In genomic region chr9:15584383-15584782, GRCh38 we compare ENCODE assay signal across 29 cellular contexts.
"Had no signal": no experiment of that assay in that cellular context is flagged by ENCODE, and none has a peak within 500 bp of the region (broad histone marks: within the 10 kb centered on the region; RNA-seq: fewer than 3 reads in every experiment).

No MANE protein-coding gene starts in this region.

- H3K36me3 Mint-ChIP-seq: activated naive CD4-positive, alpha-beta T cell treated with anti-CD3 and anti-CD28 coated beads, Interleukin-2, amount 10 ng/mL, durations not matched to agents 7 days and 5 days; activated naive CD4-positive, alpha-beta T cell treated with anti-CD3 and anti-CD28 coated beads, Interleukin-2, amount 50 U/mL, for 72 hours; T-cell had no signal

- H3K4me1 ChIP-seq: ascending aorta, breast epithelium, colonic mucosa had no signal

- DNase-seq: activated CD4-positive, alpha-beta memory T cell treated with anti-CD3 and anti-CD28 coated beads, Interleukin-2, amount 10 ng/mL, durations not matched to agents 7 days and 5 days; activated CD4-positive, alpha-beta T cell treated with anti-CD3 and anti-CD28 coated beads for 36 hours; activated CD4-positive, alpha-beta T cell treated with anti-CD3 and anti-CD28 coated beads, Interleukin-2, amount 10 ng/mL, durations not matched to agents 7 days and 5 days; activated CD4-positive, alpha-beta T cell treated with anti-CD3 and anti-CD28 coated beads, Interleukin-2, amount 50 U/mL, for 4 hours; activated CD4-positive, CD25-positive, alpha-beta regulatory T cell; activated CD4-positive, CD25-positive, alpha-beta regulatory T cell treated with anti-CD3 and anti-CD28 coated beads, Interleukin-2, amount 50 U/mL, for 72 hours; activated CD8-positive, alpha-beta memory T cell treated with anti-CD3 and anti-CD28 coated beads, Interleukin-2, amount 10 ng/mL, durations not matched to agents 7 days and 5 days; activated CD8-positive, alpha-beta memory T cell treated with anti-CD3 and anti-CD28 coated beads, Interleukin-2, amount 50 U/mL, for 4 hours; activated gamma-delta T cell; activated naive CD4-positive, alpha-beta T cell; activated naive CD4-positive, alpha-beta T cell treated with anti-CD3 and anti-CD28 coated beads, Interleukin-2, amount 10 ng/mL, durations not matched to agents 7 days and 5 days; activated naive CD8-positive, alpha-beta T cell treated with anti-CD3 and anti-CD28 coated beads, Interleukin-2, amount 10 ng/mL, durations not matched to agents 7 days and 5 days; activated T-cell treated with anti-CD3 and anti-CD28 coated beads, Interleukin-2, amount 50 U/mL, for 1 hour; activated T-cell treated with anti-CD3 and anti-CD28 coated beads, Interleukin-2, amount 50 U/mL, for 48 hours; central memory CD4-positive, alpha-beta T cell; cerebellar nuclear complex; colonic mucosa; effector CD8-positive, alpha-beta T cell; foreskin fibroblast; head of caudate nucleus; T-cell had no signal

- H3K4me3 Mint-ChIP-seq: activated CD4-positive, alpha-beta memory T cell treated with anti-CD3 and anti-CD28 coated beads, Interleukin-2, amount 10 ng/mL, durations not matched to agents 7 days and 5 days; activated CD4-positive, alpha-beta T cell treated with anti-CD3 and anti-CD28 coated beads for 36 hours; activated CD4-positive, alpha-beta T cell treated with anti-CD3 and anti-CD28 coated beads, Interleukin-2, amount 10 ng/mL, durations not matched to agents 7 days and 5 days; activated CD8-positive, alpha-beta memory T cell treated with anti-CD3 and anti-CD28 coated beads, Interleukin-2, amount 10 ng/mL, durations not matched to agents 7 days and 5 days; activated naive CD4-positive, alpha-beta T cell treated with anti-CD3 and anti-CD28 coated beads, Interleukin-2, amount 10 ng/mL, durations not matched to agents 7 days and 5 days; activated naive CD8-positive, alpha-beta T cell treated with anti-CD3 and anti-CD28 coated beads, Interleukin-2, amount 10 ng/mL, durations not matched to agents 7 days and 5 days; activated T-helper 1 cell treated with anti-CD3 and anti-CD28 coated beads, Interleukin-12 subunit alpha, Interleukin-12 subunit beta, Interleukin-2, Interleukin-4 antibody, amounts not matched to agents 30 ng/mL and 10 ng/mL and 1 ng/mL, durations not matched to agents 14 hours and 24 hours and 36 hours; brain; T-cell; T-helper 1 cell treated with Interleukin-12 subunit alpha and Interleukin-12 subunit beta and Interleukin-4 antibody, amounts not matched to agents 30 μg/mL and 1 μg/mL, for 36 hours had no signal

- H3K27ac ChIP-seq: ascending aorta, breast epithelium, cardiac muscle cell, colonic mucosa, epithelial cell of prostate had no signal

- H3K27ac Mint-ChIP-seq: activated CD4-positive, alpha-beta memory T cell treated with anti-CD3 and anti-CD28 coated beads, Interleukin-2, amount 10 ng/mL, durations not matched to agents 7 days and 5 days; activated CD4-positive, alpha-beta T cell treated with anti-CD3 and anti-CD28 coated beads for 36 hours; activated CD4-positive, alpha-beta T cell treated with anti-CD3 and anti-CD28 coated beads, Interleukin-2, amount 10 ng/mL, durations not matched to agents 7 days and 5 days; activated CD8-positive, alpha-beta memory T cell treated with anti-CD3 and anti-CD28 coated beads, Interleukin-2, amount 10 ng/mL, durations not matched to agents 7 days and 5 days; activated naive CD4-positive, alpha-beta T cell treated with anti-CD3 and anti-CD28 coated beads, Interleukin-2, amount 10 ng/mL, durations not matched to agents 7 days and 5 days; activated naive CD4-positive, alpha-beta T cell treated with anti-CD3 and anti-CD28 coated beads, Interleukin-2, amount 50 U/mL, for 72 hours; activated naive CD8-positive, alpha-beta T cell treated with anti-CD3 and anti-CD28 coated beads, Interleukin-2, amount 10 ng/mL, durations not matched to agents 7 days and 5 days; activated T-helper 1 cell treated with anti-CD3 and anti-CD28 coated beads, Interleukin-12 subunit alpha, Interleukin-12 subunit beta, Interleukin-2, Interleukin-4 antibody, amounts not matched to agents 30 ng/mL and 10 ng/mL and 1 ng/mL, durations not matched to agents 14 hours and 24 hours and 36 hours; brain; T-cell; T-helper 1 cell treated with Interleukin-12 subunit alpha and Interleukin-12 subunit beta and Interleukin-4 antibody, amounts not matched to agents 30 μg/mL and 1 μg/mL, for 36 hours had no signal

- H3K27me3 ChIP-seq: ascending aorta, breast epithelium, cardiac muscle cell, colonic mucosa had no signal

- H3K9me3 ChIP-seq: ascending aorta, breast epithelium, colonic mucosa had no signal

- H3K4me3 ChIP-seq: ascending aorta, breast epithelium, cardiac muscle cell, colonic mucosa had no signal

- H3K36me3 ChIP-seq: ascending aorta, breast epithelium, cardiac muscle cell, colonic mucosa had no signal

- H3K4me1 Mint-ChIP-seq: activated CD4-positive, alpha-beta T cell treated with anti-CD3 and anti-CD28 coated beads, Interleukin-2, amount 10 ng/mL, durations not matched to agents 7 days and 5 days; activated CD8-positive, alpha-beta memory T cell treated with anti-CD3 and anti-CD28 coated beads, Interleukin-2, amount 10 ng/mL, durations not matched to agents 7 days and 5 days; activated naive CD4-positive, alpha-beta T cell treated with anti-CD3 and anti-CD28 coated beads, Interleukin-2, amount 10 ng/mL, durations not matched to agents 7 days and 5 days; activated naive CD8-positive, alpha-beta T cell treated with anti-CD3 and anti-CD28 coated beads, Interleukin-2, amount 10 ng/mL, durations not matched to agents 7 days and 5 days; brain had no signal

- H3K9me3 Mint-ChIP-seq: activated CD4-positive, alpha-beta memory T cell treated with anti-CD3 and anti-CD28 coated beads, Interleukin-2, amount 10 ng/mL, durations not matched to agents 7 days and 5 days; T-helper 1 cell treated with Interleukin-12 subunit alpha and Interleukin-12 subunit beta and Interleukin-4 antibody, amounts not matched to agents 30 μg/mL and 1 μg/mL, for 36 hours had no signal

- ATAC-seq: activated CD4-positive, alpha-beta T cell treated with anti-CD3 and anti-CD28 coated beads for 36 hours; activated CD8-positive, alpha-beta memory T cell treated with anti-CD3 and anti-CD28 coated beads, Interleukin-2, amount 10 ng/mL, durations not matched to agents 7 days and 5 days; activated naive CD4-positive, alpha-beta T cell treated with anti-CD3 and anti-CD28 coated beads, Interleukin-2, amount 50 U/mL, for 72 hours; T-cell had no signal

- H3K27me3 Mint-ChIP-seq: activated CD4-positive, alpha-beta memory T cell treated with anti-CD3 and anti-CD28 coated beads, Interleukin-2, amount 10 ng/mL, durations not matched to agents 7 days and 5 days; activated CD4-positive, alpha-beta T cell treated with anti-CD3 and anti-CD28 coated beads for 36 hours; activated CD4-positive, alpha-beta T cell treated with anti-CD3 and anti-CD28 coated beads, Interleukin-2, amount 10 ng/mL, durations not matched to agents 7 days and 5 days; activated CD8-positive, alpha-beta memory T cell treated with anti-CD3 and anti-CD28 coated beads, Interleukin-2, amount 10 ng/mL, durations not matched to agents 7 days and 5 days; activated naive CD4-positive, alpha-beta T cell treated with anti-CD3 and anti-CD28 coated beads, Interleukin-2, amount 10 ng/mL, durations not matched to agents 7 days and 5 days; activated naive CD8-positive, alpha-beta T cell treated with anti-CD3 and anti-CD28 coated beads, Interleukin-2, amount 10 ng/mL, durations not matched to agents 7 days and 5 days; brain; T-cell had no signal
